Comparison of ENCODE assay signal across 19 cellular contexts in the genomic region with DNA sequence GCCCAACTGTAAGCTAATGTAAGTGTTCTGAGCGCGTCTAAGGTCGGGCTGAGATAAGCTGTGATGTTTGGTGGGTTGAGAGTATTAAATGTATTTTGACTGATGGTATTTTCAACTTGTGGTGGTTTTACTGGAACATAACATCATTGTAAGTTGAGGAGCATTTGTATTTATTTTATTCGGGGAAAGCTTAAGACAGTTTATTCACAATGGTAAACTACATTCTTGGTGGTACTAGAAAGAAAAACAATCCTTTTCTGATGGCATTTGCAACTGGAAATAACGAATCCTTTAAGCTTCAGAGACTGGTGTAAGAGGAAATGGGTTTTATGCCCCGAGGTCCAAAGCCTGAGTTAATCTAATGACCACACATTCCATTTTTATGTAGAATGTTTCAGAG.
A peak's percentile ranks its signal among the peaks of the same experiment; 100 is the strongest.
DNase-seq lines count a peak whose midpoint lies in the region; ATAC-seq, FAIRE-seq and TF ChIP-seq lines count a peak whose summit lies in the region.
"Had no signal": no experiment of that assay in that cellular context is flagged by ENCODE, and none has a peak within 500 bp of the region (broad histone marks: within the 10 kb centered on the region; RNA-seq: fewer than 3 reads in every experiment).

No MANE protein-coding gene starts in this region.

- dilution Hi-C loops in IMR-90 (cut with HindIII; ENCODE audit: low sequenced_read_pairs, unreplicated experiment), result no loop called here

- H3K4ac ChIP-seq in IMR-90 (ENCODE audit: low read depth, low read length) (no peak overlapping the region), mesenchymal stem cell (ENCODE audit: low read depth in 1 of 2, low read length in 2 of 2) (no peak overlapping the region)

- TF ChIP-seq POLR2A in IMR-90 (IDR thresholded peaks at IDR 0.05; ENCODE audit: low read depth, low read length), result no peak
- no peak for TF ChIP-seq POLR2A in GM12892 (IDR thresholded peaks at IDR 0.05; ENCODE audit: low read depth, low read length)

- H3K79me1 ChIP-seq in IMR-90 (ENCODE audit: low read depth in 1 of 2, low read length in 2 of 2), result no peaks in the 10 kb centered on the region
- no peaks in the 10 kb centered on the region for H3K79me1 ChIP-seq in mesenchymal stem cell (replicated peaks; ENCODE audit: low read length, poor library complexity, severe bottlenecking)

- no peak overlapping the region for H4K5ac ChIP-seq in IMR-90 (ENCODE audit: low read depth, low read length)

- no peak overlapping the region for H2BK20ac ChIP-seq in IMR-90 (ENCODE audit: low read depth, low read length)

- H3K27ac ChIP-seq in IMR-90 (ENCODE audit: insufficient read depth, low read length), result peak overlapping the region; percentile 35; the same call in 1 of the 2 replicates
- no peak overlapping the region for H3K27ac ChIP-seq in mesenchymal stem cell (ENCODE audit: low read length, poor library complexity, severe bottlenecking)
- H3K27ac ChIP-seq: C4-2B had no signal

- H4K8ac ChIP-seq in IMR-90 (ENCODE audit: low read depth in 2 of 2, low read length in 2 of 2) (no peak overlapping the region), mesenchymal stem cell (ENCODE audit: low read length) (no peak overlapping the region)

- H3K4me2 ChIP-seq in IMR-90 (ENCODE audit: low read depth, low read length) (no peak overlapping the region), mesenchymal stem cell (ENCODE audit: low read length, poor library complexity, severe bottlenecking) (no peak overlapping the region)

- no peaks in the 10 kb centered on the region for H3K9me1 ChIP-seq in IMR-90 (ENCODE audit: insufficient read depth, low read length)

- H2BK15ac ChIP-seq in IMR-90 (ENCODE audit: low read depth, low read length), result no peak overlapping the region
- H2BK15ac ChIP-seq in mesenchymal stem cell (ENCODE audit: low read depth, poor library complexity, severe bottlenecking), result no peak overlapping the region

- no peak for TF ChIP-seq RAD21 in IMR-90 (IDR thresholded peaks at IDR 0.05; ENCODE audit: low read length)

- no peaks in the 10 kb centered on the region for H3K36me3 ChIP-seq in IMR-90 (ENCODE audit: control insufficient read depth, insufficient read depth, low read length)
- no peaks in the 10 kb centered on the region for H3K36me3 ChIP-seq in mesenchymal stem cell (ENCODE audit: control insufficient read depth in 1 of 2, insufficient read depth in 2 of 2, low read depth in 1 of 2, low read length in 2 of 2)
- H3K36me3 ChIP-seq: BE2C had no signal

- 80% methylated on average over 3 of the region's 6 CpGs; no CpG with 5 or more reads in 1 of the 2 experiments for WGBS in IMR-90 (ENCODE audit: extremely low coverage in 2 of 2, insufficient read length in 1 of 2), 2 experiments
- WGBS in mesenchymal stem cell, result 75% methylated on average over 3 of the region's 6 CpGs

- intact Hi-C loops in IMR-90 (cut with micrococcal nuclease), result loop anchor here (5.0 kb wide), 1 partner anchor 536 kb away; no protein-coding TSS in a partner anchor

- TF ChIP-seq CTCF in IMR-90 (conservative IDR thresholded peaks at IDR 0.05; ENCODE audit: low read depth, low read length), result no peak

- H2AK9ac ChIP-seq in IMR-90 (replicated peaks; ENCODE audit: low read depth, low read length, poor library complexity), result no peak overlapping the region

- no peaks in the 10 kb centered on the region for H3K4me1 Mint-ChIP-seq in stimulated activated memory B cell treated with anti-CD40 and anti-IgM and Interleukin-4, amounts not matched to agents 10 μg/mL and 1 μg/mL and 100 μg/mL, for 72 hours
- H3K4me1 Mint-ChIP-seq: CD4-positive, alpha-beta memory T cell had no signal

- no peaks in the 10 kb centered on the region for H3K9me3 Mint-ChIP-seq in stimulated activated memory B cell treated with anti-CD40 and anti-IgM and Interleukin-4, amounts not matched to agents 10 μg/mL and 1 μg/mL and 100 μg/mL, for 72 hours

- DNase-seq in EH (ENCODE audit: low read depth), result peak; percentile 73
- peak; percentile 20 for DNase-seq in IMR-90
- peak; percentile 5 for DNase-seq in astrocyte of the hippocampus (ENCODE audit: low read depth, low spot score)
- DNase-seq in mesenchymal stem cell, result peak; percentile 6
- no peak for DNase-seq in GM12892 (ENCODE audit: insufficient read length)
- DNase-seq: 8988T; BE2C; CD4-positive, alpha-beta memory T cell; DMS153; DND-41 had no signal

- H4K20me1 ChIP-seq in IMR-90 (ENCODE audit: insufficient read depth, low read length), result no peaks in the 10 kb centered on the region

- peak; percentile 83 for ATAC-seq in IMR-90 (ENCODE audit: low read depth)
- no peak for ATAC-seq in HG02678 (IDR thresholded peaks at IDR 0.05; ENCODE audit: unreplicated experiment)
- no peak for ATAC-seq in stimulated activated memory B cell treated with anti-CD40 and anti-IgM and Interleukin-4, amounts not matched to agents 10 μg/mL and 1 μg/mL and 100 μg/mL, for 72 hours
- ATAC-seq in HG03432 (IDR thresholded peaks at IDR 0.05; ENCODE audit: unreplicated experiment), result no peak
- ATAC-seq: HCT116, HepG2 had no signal

- H2BK5ac ChIP-seq in IMR-90 (ENCODE audit: low read depth, low read length, poor library complexity, severe bottlenecking), result peak overlapping the region; percentile 54
- no peak overlapping the region for H2BK5ac ChIP-seq in mesenchymal stem cell (ENCODE audit: low read depth, low read length, poor library complexity, severe bottlenecking)

- no peaks in the 10 kb centered on the region for H3K4me1 ChIP-seq in IMR-90 (ENCODE audit: control insufficient read depth, insufficient read depth, low read length)
- no peaks in the 10 kb centered on the region for H3K4me1 ChIP-seq in mesenchymal stem cell (ENCODE audit: control insufficient read depth, insufficient read depth, low read depth, low read length)
- H3K4me1 ChIP-seq: BE2C had no signal

- POLR2A ChIA-PET in IMR-90 (lab: Charles Lee; ENCODE audit: unreplicated experiment), result interaction anchor here (1.1 kb wide), 1 partner anchor 990 kb away, joined by 4 read pairs; no protein-coding TSS in a partner anchor

- no peak overlapping the region for H3K56ac ChIP-seq in IMR-90 (ENCODE audit: extremely low read depth, insufficient read depth, low read length)

- no peaks in the 10 kb centered on the region for H3K27me3 ChIP-seq in IMR-90 (ENCODE audit: control insufficient read depth, insufficient read depth, low read length)
- no peaks in the 10 kb centered on the region for H3K27me3 ChIP-seq in mesenchymal stem cell (ENCODE audit: control insufficient read depth in 1 of 2, insufficient read depth in 1 of 2, low read length in 2 of 2)
- H3K27me3 ChIP-seq: BE2C had no signal

- no peaks in the 10 kb centered on the region for H3K27me3 Mint-ChIP-seq in stimulated activated memory B cell treated with anti-CD40 and anti-IgM and Interleukin-4, amounts not matched to agents 10 μg/mL and 1 μg/mL and 100 μg/mL, for 72 hours
- H3K27me3 Mint-ChIP-seq: CD4-positive, alpha-beta memory T cell had no signal

- H3K4me3 Mint-ChIP-seq in stimulated activated memory B cell treated with anti-CD40 and anti-IgM and Interleukin-4, amounts not matched to agents 10 μg/mL and 1 μg/mL and 100 μg/mL, for 72 hours, result no peak overlapping the region
- H3K4me3 Mint-ChIP-seq: CD4-positive, alpha-beta memory T cell had no signal

- H2BK120ac ChIP-seq in IMR-90 (ENCODE audit: low read depth, low read length) (no peak overlapping the region), mesenchymal stem cell (ENCODE audit: low read depth, low read length) (no peak overlapping the region)

- H2AFZ ChIP-seq in IMR-90 (replicated peaks; ENCODE audit: low read length, poor library complexity) (no peak overlapping the region), mesenchymal stem cell (ENCODE audit: low read depth, low read length) (no peak overlapping the region)

- H3K9ac ChIP-seq in IMR-90 (ENCODE audit: low read depth, low read length) (no peak overlapping the region), mesenchymal stem cell (ENCODE audit: low read length) (no peak overlapping the region)

- H2AK5ac ChIP-seq in IMR-90 (ENCODE audit: low read depth, low read length) (no peak overlapping the region), mesenchymal stem cell (ENCODE audit: low read length, severe bottlenecking) (no peak overlapping the region)

- H4K91ac ChIP-seq in IMR-90 (ENCODE audit: insufficient read depth, low read depth, low read length) (no peak overlapping the region), mesenchymal stem cell (ENCODE audit: low read length) (no peak overlapping the region)

- no peak overlapping the region for H3K23ac ChIP-seq in IMR-90 (ENCODE audit: low read depth, low read length)
- H3K23ac ChIP-seq in mesenchymal stem cell (ENCODE audit: low read length in 2 of 2), result no peak overlapping the region

- CTCF ChIA-PET in IMR-90 (lab: Yijun Ruan, JAX), result interaction anchor here (0.6 to 1.1 kb wide), 4 partner anchors 14 to 692 kb away, joined by 3 to 4 read pairs (median 4); no protein-coding TSS in a partner anchor

- no peaks in the 10 kb centered on the region for H3K36me3 Mint-ChIP-seq in stimulated activated memory B cell treated with anti-CD40 and anti-IgM and Interleukin-4, amounts not matched to agents 10 μg/mL and 1 μg/mL and 100 μg/mL, for 72 hours
- H3K36me3 Mint-ChIP-seq: CD4-positive, alpha-beta memory T cell had no signal

- no peaks in the 10 kb centered on the region; the same call in 1 of the 2 replicates for H3K9me3 ChIP-seq in IMR-90 (ENCODE audit: control insufficient read depth, insufficient read depth, low read length)
- H3K9me3 ChIP-seq in mesenchymal stem cell (ENCODE audit: control insufficient read depth, low read length), result peaks cover 35% of the 10 kb centered on the region
- H3K9me3 ChIP-seq: BE2C had no signal

- H3K27ac Mint-ChIP-seq in stimulated activated memory B cell treated with anti-CD40 and anti-IgM and Interleukin-4, amounts not matched to agents 10 μg/mL and 1 μg/mL and 100 μg/mL, for 72 hours, result no peak overlapping the region
- H3K27ac Mint-ChIP-seq: CD4-positive, alpha-beta memory T cell had no signal

- BruUV-seq in IMR-90 (replicated peaks; lab: Mats Ljungman, UMichigan), result no TSS peak

- H3K4me3 ChIP-seq in IMR-90 (ENCODE audit: insufficient read depth, low read depth, low read length), result no peak overlapping the region
- H3K4me3 ChIP-seq in mesenchymal stem cell (ENCODE audit: insufficient read depth in 1 of 2, low read depth in 1 of 2, low read length in 2 of 2), result no peak overlapping the region

- no peak overlapping the region for H3K14ac ChIP-seq in IMR-90 (replicated peaks; ENCODE audit: low read depth, low read length)
- no peak overlapping the region for H3K14ac ChIP-seq in mesenchymal stem cell (ENCODE audit: low read length in 2 of 2)

- H2BK12ac ChIP-seq in mesenchymal stem cell (ENCODE audit: low read length in 2 of 2), result no peak overlapping the region

- no peak for FAIRE-seq in GM12892 (lab: Jason Lieb, UNC)
- FAIRE-seq: GM12891, H54, HepG2, HTR-8/SVneo had no signal

- in situ Hi-C loops in IMR-90 (cut with MboI; ENCODE audit: low sequenced_read_pairs), result no loop called here

- H3K18ac ChIP-seq in IMR-90 (ENCODE audit: low read depth, low read length) (no peak overlapping the region), mesenchymal stem cell (ENCODE audit: low read depth in 1 of 2, low read length in 2 of 2) (no peak overlapping the region)
